ENCODE assay signal across 14 cellular contexts in the genomic region with DNA sequence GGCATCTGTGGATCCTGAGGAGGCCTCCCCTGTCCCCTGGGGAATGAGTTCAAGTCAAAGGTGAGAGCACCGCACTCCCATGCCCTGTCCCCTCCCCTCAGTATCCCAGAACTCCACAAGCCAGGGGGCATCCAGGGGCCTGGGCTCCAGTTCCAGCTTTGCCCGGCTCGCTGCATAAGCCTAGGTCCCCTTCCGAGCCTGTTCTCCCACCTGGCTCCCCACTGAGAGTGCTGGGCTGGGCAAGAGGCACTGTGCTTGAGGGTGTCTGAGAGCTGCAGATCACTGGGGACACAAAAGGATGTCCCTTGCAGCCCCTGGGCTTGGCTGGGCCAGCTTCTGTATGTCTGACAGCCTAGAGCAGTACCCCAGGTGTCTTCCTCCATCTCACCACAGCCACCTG. TPM values are rescaled to one million over a fixed set of nuclear protein-coding genes. Genes with fewer than 3 reads are reported as not detected.
DNase-seq lines count a peak whose midpoint lies in the region; ATAC-seq, FAIRE-seq and TF ChIP-seq lines count a peak whose summit lies in the region.
"Had no signal": no experiment of that assay in that cellular context is flagged by ENCODE, and none has a peak within 500 bp of the region (broad histone marks: within the 10 kb centered on the region; RNA-seq: fewer than 3 reads in every experiment).

No MANE protein-coding gene starts in this region.

- in situ Hi-C loops in K562 (cut with MboI): no loop called here

- POLR2A ChIA-PET in K562 (lab: Yijun Ruan, JAX): interaction anchor here (0.6 to 1.4 kb wide), 6 partner anchors 9 to 108 kb away, joined by 3 to 7 read pairs (median 4); partner anchors contain the start of gene TMED9

- peaks cover 80% of the 10 kb centered on the region for H3K4me1 ChIP-seq in DOHH2 (ENCODE audit: control insufficient read depth, low read length)
- peaks cover 80% of the 10 kb centered on the region for H3K4me1 ChIP-seq in Karpas-422 (ENCODE audit: low read length)
- peaks cover 31 to 65% of the 10 kb centered on the region in 2 experiments for H3K4me1 ChIP-seq in K562 (replicated peaks in 1 of 2; ENCODE audit: control insufficient read depth in 2 of 2, insufficient read depth in 2 of 2, low read length in 2 of 2)

- H3K27ac ChIP-seq in DOHH2 (ENCODE audit: low read depth, low read length) (peak overlapping the region; percentile 11; the same call in 1 of the 2 replicates), Karpas-422 (ENCODE audit: low read length) (peak overlapping the region; percentile 29; the same call in 1 of the 2 replicates), K562 (ENCODE audit: extremely low read depth, low read depth, low read length) (no peak overlapping the region)
- H3K27ac ChIP-seq: GM23248 had no signal

- H3K9ac ChIP-seq in Karpas-422 (ENCODE audit: low read length) (no peak overlapping the region), K562 (ENCODE audit: insufficient read depth in 1 of 2, low read depth in 2 of 2, low read length in 2 of 2) (peak overlapping the region in 1 of 2 experiments; percentile 1; a peak in 2 of 4 replicates)
- H3K9ac ChIP-seq: GM23248 had no signal

- no peak for TF ChIP-seq EP300 in K562 (IDR thresholded peaks at IDR 0.05; ENCODE audit: low read length)

- TF ChIP-seq CTCF in DOHH2 (IDR thresholded peaks at IDR 0.05; ENCODE audit: low read depth, low read length, poor library complexity, severe bottlenecking) (no peak), K562 (IDR thresholded peaks at IDR 0.05 in 2 of 3, conservative IDR thresholded peaks at IDR 0.05 in 1 of 3; ENCODE audit: insufficient read depth in 2 of 3, low read depth in 1 of 3, low read length in 3 of 3) (no peak), GM20000 (IDR thresholded peaks at IDR 0.05; ENCODE audit: extremely low read depth, missing control alignments) (no peak)

- no peaks in the 10 kb centered on the region for H3K9me1 ChIP-seq in K562 (ENCODE audit: control insufficient read depth, insufficient read depth, low read length)

- H3K9me3 ChIP-seq in DOHH2 (ENCODE audit: control insufficient read depth, insufficient read depth, low read length) (no peaks in the 10 kb centered on the region), Karpas-422 (ENCODE audit: low read length) (no peaks in the 10 kb centered on the region), K562 (replicated peaks; ENCODE audit: control insufficient read depth, insufficient read depth, low read depth, low read length) (no peaks in the 10 kb centered on the region)

- H3K27me3 ChIP-seq in DOHH2 (ENCODE audit: control insufficient read depth, low read length): no peaks in the 10 kb centered on the region
- no peaks in the 10 kb centered on the region for H3K27me3 ChIP-seq in Karpas-422 (ENCODE audit: low read length)
- H3K27me3 ChIP-seq in K562 (ENCODE audit: control insufficient read depth in 2 of 2, insufficient read depth in 2 of 2, low read length in 2 of 2): no peaks in the 10 kb centered on the region

- H3K4me2 ChIP-seq in DOHH2 (ENCODE audit: low read length): no peak overlapping the region
- H3K4me2 ChIP-seq in Karpas-422 (ENCODE audit: low read depth, low read length, poor library complexity, severe bottlenecking): no peak overlapping the region
- no peak overlapping the region for H3K4me2 ChIP-seq in K562 (ENCODE audit: insufficient read depth, low read length)

- H3K4me3 ChIP-seq in DOHH2 (ENCODE audit: low read length) (no peak overlapping the region), Karpas-422 (ENCODE audit: low read length) (no peak overlapping the region), K562 (no peak overlapping the region)
- H3K4me3 ChIP-seq: GM23248 had no signal

- TF ChIP-seq POLR2A in K562 (conservative IDR thresholded peaks at IDR 0.05): no peak

- H3K79me2 ChIP-seq in DOHH2 (ENCODE audit: control insufficient read depth, low read length) (peaks cover 38% of the 10 kb centered on the region), Karpas-422 (ENCODE audit: low read length) (peaks cover 28% of the 10 kb centered on the region), K562 (ENCODE audit: control insufficient read depth, insufficient read depth, low read length) (peaks cover 15% of the 10 kb centered on the region; the same call in 2 of the 3 replicates)

- 90% methylated on average over 4 of the region's 4 CpGs for WGBS in K562 (ENCODE audit: insufficient coverage, low coverage, missing lambda C conversion rate)

- TF ChIP-seq RAD21 in K562 (CRISPR knock-in tag; conservative IDR thresholded peaks at IDR 0.05 in 1 of 2, IDR thresholded peaks at IDR 0.05 in 1 of 2): no peak

- H3K36me3 ChIP-seq in DOHH2 (ENCODE audit: control insufficient read depth, low read length) (peaks cover 82% of the 10 kb centered on the region), Karpas-422 (ENCODE audit: insufficient read depth, low read length) (peaks cover 17% of the 10 kb centered on the region), K562 (ENCODE audit: control insufficient read depth, insufficient read depth, low read length) (peaks cover 24% of the 10 kb centered on the region)

- ATAC-seq in K562: no peak
- ATAC-seq in GM21526 (IDR thresholded peaks at IDR 0.05; ENCODE audit: low FRiP score, unreplicated experiment): no peak
- ATAC-seq: HCT116 had no signal

- no peaks in the 10 kb centered on the region for H3K9me2 ChIP-seq in DOHH2 (replicated peaks; ENCODE audit: control insufficient read depth, low read length)
- no peaks in the 10 kb centered on the region for H3K9me2 ChIP-seq in Karpas-422 (replicated peaks; ENCODE audit: insufficient read depth, low read length)

- intact Hi-C loops in K562 (cut with micrococcal nuclease): no loop called here
- intact Hi-C loops in posterior vena cava (cut with DNase I): no loop called here

- H2AFZ ChIP-seq in Karpas-422 (ENCODE audit: low read length): no peak overlapping the region
- H2AFZ ChIP-seq in K562 (ENCODE audit: low read depth, low read length): no peak overlapping the region
- H2AFZ ChIP-seq: GM23248 had no signal

- BruUV-seq in K562 (replicated peaks; lab: Mats Ljungman, UMichigan): no TSS peak

- CTCF ChIA-PET in K562 (lab: Yijun Ruan, JAX; ENCODE audit: low intra/inter-chr PET ratio): no interaction called here

- FAIRE-seq in K562 (lab: Jason Lieb, UNC): no peak
- FAIRE-seq: A204.1, H54 had no signal

- peaks cover 29% of the 10 kb centered on the region for H3F3A ChIP-seq in DOHH2 (ENCODE audit: control insufficient read depth, insufficient read depth)

- no peak for DNase-seq in Karpas-422
- DNase-seq in K562 (ENCODE audit: extremely low read depth in 1 of 4, low spot score in 3 of 4): no peak
- peak; percentile 60 for DNase-seq in posterior vena cava (ENCODE audit: low spot score)
- DNase-seq in NCI-H2196 treated with DMSO at 0.1 percent for 48 hours (lab: John Stamatoyannopoulos, UW; ENCODE audit: unreplicated experiment): no peak
- DNase-seq in GM20000 (ENCODE audit: low spot score): no peak
- DNase-seq: CD4-positive, CD25-positive, alpha-beta regulatory T cell; DMS53; GM23248; KBM-7 had no signal

- H4K20me1 ChIP-seq in DOHH2 (ENCODE audit: control insufficient read depth, insufficient read depth, low read depth, low read length) (peaks cover 8% of the 10 kb centered on the region; the same call in 1 of the 2 replicates), Karpas-422 (ENCODE audit: insufficient read depth, low read depth, low read length) (no peaks in the 10 kb centered on the region), K562 (replicated peaks; ENCODE audit: control insufficient read depth, insufficient read depth, low read length) (no peaks in the 10 kb centered on the region)

RNA-seq across cellular contexts. Expression of gene DOK3, which starts 4.6 kb away (rescaled TPM):
- 138 and 188 TPM in 2 replicates for total RNA-seq in Karpas-422 (2014; rRNA removed; shearing (Covaris generic); ENCODE audit: low replicate concordance)
- 31.3 and 80.0 TPM in 2 replicates for total RNA-seq in K562 (2011; cell fraction: chromatin; rRNA removed; ENCODE audit: low replicate concordance)
- total RNA-seq in K562 (2011; cell fraction: nucleolus; rRNA removed): 40.8 and 45.7 TPM in 2 replicates
- 31.9 and 45.3 TPM in 2 replicates for total RNA-seq in K562 (2011; cell fraction: nucleoplasm; rRNA removed)
- total RNA-seq in K562 (2014; rRNA removed) (9.2 and 11.0 TPM in 2 replicates), K562 (2014; rRNA removed; fragmentation: Illumina TruSeq; extraction: Trizol) (2.0 TPM in 2 replicates), K562 (2015; rRNA removed; fragmentation: Illumina TruSeq; extraction: Trizol) (5.9 and 7.2 TPM in 2 replicates), K562 (2021) (15.7 and 21.1 TPM in 2 replicates), posterior vena cava (10 to 100 TPM in 1 of 2 donors, 1 to 10 TPM in 1; 8.0 to 19.2 TPM)
- polyA plus RNA-seq in K562 (2011; rRNA removed) (8.0 and 16.1 TPM in 2 replicates), K562 (2014; fragmentation: Illumina TruSeq; extraction: Trizol) (10.1 and 12.5 TPM in 2 replicates), K562 (2014; fragmentation: Nextera tagmentation; extraction: Ambion mirVana) (1 to 10 TPM; 1.3 to 1.7 TPM), K562 (2014; rRNA removed) (16.9 and 23.0 TPM in 2 replicates)
- polyA plus RNA-seq in K562 (2011; cell fraction: cytosol; rRNA removed): 15.1 and 21.5 TPM in 2 replicates
- polyA plus RNA-seq in K562 (2011; cell fraction: nucleus; rRNA removed): 70.3 and 111 TPM in 2 replicates
- polyA plus RNA-seq in K562 (2012): 14.5 and 23.5 TPM in 2 replicates
- polyA minus RNA-seq in K562 (2011; rRNA and poly(A)+ RNA removed): 3.9 and 4.1 TPM in 2 replicates
- 7.4 and 11.9 TPM in 2 replicates for polyA minus RNA-seq in K562 (2011; cell fraction: cytosol; rRNA and poly(A)+ RNA removed)
- 18.3 and 19.9 TPM in 2 replicates for polyA minus RNA-seq in K562 (2011; cell fraction: nucleus; rRNA and poly(A)+ RNA removed)

RNA-seq across cellular contexts. Expression of gene PDLIM7, which starts 7.7 kb away (rescaled TPM):
- total RNA-seq in Karpas-422 (2014; rRNA removed; shearing (Covaris generic); ENCODE audit: low replicate concordance): 53.6 and 138 TPM in 2 replicates
- total RNA-seq in K562 (2011; cell fraction: chromatin; rRNA removed; ENCODE audit: low replicate concordance): 145 and 420 TPM in 2 replicates
- total RNA-seq in K562 (2011; cell fraction: nucleolus; rRNA removed): 271 and 275 TPM in 2 replicates
- total RNA-seq in K562 (2011; cell fraction: nucleoplasm; rRNA removed): 200 and 231 TPM in 2 replicates
- total RNA-seq in K562 (2014; rRNA removed): 85.6 and 89.0 TPM in 2 replicates
- 6.4 and 10.4 TPM in 2 replicates for total RNA-seq in K562 (2014; rRNA removed; fragmentation: Illumina TruSeq; extraction: Trizol)
- 32.6 and 38.1 TPM in 2 replicates for total RNA-seq in K562 (2015; rRNA removed; fragmentation: Illumina TruSeq; extraction: Trizol)
- 112 and 124 TPM in 2 replicates for total RNA-seq in K562 (2021)
- polyA plus RNA-seq in K562 (2011; rRNA removed): 34.7 and 66.8 TPM in 2 replicates
- polyA plus RNA-seq in K562 (2011; cell fraction: cytosol; rRNA removed): 40.6 and 105 TPM in 2 replicates
- polyA plus RNA-seq in K562 (2011; cell fraction: nucleus; rRNA removed): 255 and 454 TPM in 2 replicates
- polyA plus RNA-seq in K562 (2012): 79.5 and 127 TPM in 2 replicates
- polyA plus RNA-seq in K562 (2014; fragmentation: Illumina TruSeq; extraction: Trizol): 25.5 and 49.4 TPM in 2 replicates
- 1 to 10 TPM; 2.1 to 4.1 TPM for polyA plus RNA-seq in K562 (2014; fragmentation: Nextera tagmentation; extraction: Ambion mirVana)
- 115 and 119 TPM in 2 replicates for polyA plus RNA-seq in K562 (2014; rRNA removed)
- polyA minus RNA-seq in K562 (2011; rRNA and poly(A)+ RNA removed): 18.4 and 18.7 TPM in 2 replicates
- polyA minus RNA-seq in K562 (2011; cell fraction: cytosol; rRNA and poly(A)+ RNA removed): 39.0 and 41.5 TPM in 2 replicates
- polyA minus RNA-seq in K562 (2011; cell fraction: nucleus; rRNA and poly(A)+ RNA removed): 90.7 and 100 TPM in 2 replicates
- 100 to 1,000 TPM; 448 to 580 TPM for total RNA-seq in posterior vena cava

RNA-seq across cellular contexts. Expression of gene DDX41, which starts 11.7 kb away (rescaled TPM):
- total RNA-seq in Karpas-422 (2014; rRNA removed; shearing (Covaris generic); ENCODE audit: low replicate concordance): 104 and 195 TPM in 2 replicates
- 156 and 392 TPM in 2 replicates for total RNA-seq in K562 (2011; cell fraction: chromatin; rRNA removed; ENCODE audit: low replicate concordance)
- 235 and 242 TPM in 2 replicates for total RNA-seq in K562 (2011; cell fraction: nucleolus; rRNA removed)
- 123 and 170 TPM in 2 replicates for total RNA-seq in K562 (2011; cell fraction: nucleoplasm; rRNA removed)
- total RNA-seq in K562 (2014; rRNA removed): 284 and 396 TPM in 2 replicates
- total RNA-seq in K562 (2014; rRNA removed; fragmentation: Illumina TruSeq; extraction: Trizol): 41.4 and 53.7 TPM in 2 replicates
- 97.1 and 116 TPM in 2 replicates for total RNA-seq in K562 (2015; rRNA removed; fragmentation: Illumina TruSeq; extraction: Trizol)
- total RNA-seq in K562 (2021): 164 and 167 TPM in 2 replicates
- polyA plus RNA-seq in K562 (2011; rRNA removed): 138 and 148 TPM in 2 replicates
- 199 and 327 TPM in 2 replicates for polyA plus RNA-seq in K562 (2011; cell fraction: cytosol; rRNA removed)
- polyA plus RNA-seq in K562 (2011; cell fraction: nucleus; rRNA removed): 545 and 753 TPM in 2 replicates
- 166 and 178 TPM in 2 replicates for polyA plus RNA-seq in K562 (2012)
- 94.9 and 113 TPM in 2 replicates for polyA plus RNA-seq in K562 (2014; fragmentation: Illumina TruSeq; extraction: Trizol)
- 10 to 100 TPM; 38.2 to 60.1 TPM for polyA plus RNA-seq in K562 (2014; fragmentation: Nextera tagmentation; extraction: Ambion mirVana)
- polyA plus RNA-seq in K562 (2014; rRNA removed): 234 and 236 TPM in 2 replicates
- polyA minus RNA-seq in K562 (2011; rRNA and poly(A)+ RNA removed): 143 and 154 TPM in 2 replicates
- polyA minus RNA-seq in K562 (2011; cell fraction: cytosol; rRNA and poly(A)+ RNA removed): 157 and 376 TPM in 2 replicates
- 191 and 218 TPM in 2 replicates for polyA minus RNA-seq in K562 (2011; cell fraction: nucleus; rRNA and poly(A)+ RNA removed)
- total RNA-seq in posterior vena cava: 10 to 100 TPM; 52.1 to 52.6 TPM

RNA-seq across cellular contexts. Expression of gene DBN1, which starts 31.6 kb away (rescaled TPM):
- 29.1 and 72.7 TPM in 2 replicates for total RNA-seq in Karpas-422 (2014; rRNA removed; shearing (Covaris generic); ENCODE audit: low replicate concordance)
- 62.9 and 114 TPM in 2 replicates for total RNA-seq in K562 (2011; cell fraction: chromatin; rRNA removed; ENCODE audit: low replicate concordance)
- 51.0 and 54.6 TPM in 2 replicates for total RNA-seq in K562 (2011; cell fraction: nucleolus; rRNA removed)
- 24.9 and 46.2 TPM in 2 replicates for total RNA-seq in K562 (2011; cell fraction: nucleoplasm; rRNA removed)
- total RNA-seq in K562 (2014; rRNA removed): 72.9 and 87.2 TPM in 2 replicates
- 11.7 and 12.3 TPM in 2 replicates for total RNA-seq in K562 (2014; rRNA removed; fragmentation: Illumina TruSeq; extraction: Trizol)
- 27.9 and 33.0 TPM in 2 replicates for total RNA-seq in K562 (2015; rRNA removed; fragmentation: Illumina TruSeq; extraction: Trizol)
- 78.9 and 84.3 TPM in 2 replicates for total RNA-seq in K562 (2021)
- 34.3 and 44.2 TPM in 2 replicates for polyA plus RNA-seq in K562 (2011; rRNA removed)
- 21.2 and 83.9 TPM in 2 replicates for polyA plus RNA-seq in K562 (2011; cell fraction: cytosol; rRNA removed)
- 142 and 188 TPM in 2 replicates for polyA plus RNA-seq in K562 (2011; cell fraction: nucleus; rRNA removed)
- polyA plus RNA-seq in K562 (2012): 44.7 and 45.1 TPM in 2 replicates
- 22.1 and 54.4 TPM in 2 replicates for polyA plus RNA-seq in K562 (2014; fragmentation: Illumina TruSeq; extraction: Trizol)
- under 1 TPM; 0.25 to 0.34 TPM for polyA plus RNA-seq in K562 (2014; fragmentation: Nextera tagmentation; extraction: Ambion mirVana)
- polyA plus RNA-seq in K562 (2014; rRNA removed): 53.2 and 81.8 TPM in 2 replicates
- polyA minus RNA-seq in K562 (2011; rRNA and poly(A)+ RNA removed): 20.0 and 24.6 TPM in 2 replicates
- polyA minus RNA-seq in K562 (2011; cell fraction: cytosol; rRNA and poly(A)+ RNA removed): 26.6 and 37.0 TPM in 2 replicates
- 30.0 and 61.5 TPM in 2 replicates for polyA minus RNA-seq in K562 (2011; cell fraction: nucleus; rRNA and poly(A)+ RNA removed)
- 100 to 1,000 TPM in 1 of 2 donors, 10 to 100 TPM in 1; 94.9 to 121 TPM for total RNA-seq in posterior vena cava

RNA-seq across cellular contexts. Expression of gene FAM193B, which starts 49.3 kb away (rescaled TPM):
- total RNA-seq in Karpas-422 (2014; rRNA removed; shearing (Covaris generic); ENCODE audit: low replicate concordance): 48.3 and 59.6 TPM in 2 replicates
- total RNA-seq in K562 (2011; cell fraction: chromatin; rRNA removed; ENCODE audit: low replicate concordance): 296 and 489 TPM in 2 replicates
- 300 and 332 TPM in 2 replicates for total RNA-seq in K562 (2011; cell fraction: nucleolus; rRNA removed)
- 230 and 273 TPM in 2 replicates for total RNA-seq in K562 (2011; cell fraction: nucleoplasm; rRNA removed)
- 33.6 and 53.1 TPM in 2 replicates for total RNA-seq in K562 (2014; rRNA removed)
- total RNA-seq in K562 (2014; rRNA removed; fragmentation: Illumina TruSeq; extraction: Trizol): 15.2 and 18.0 TPM in 2 replicates
- total RNA-seq in K562 (2015; rRNA removed; fragmentation: Illumina TruSeq; extraction: Trizol): 31.7 and 37.3 TPM in 2 replicates
- total RNA-seq in K562 (2021): 58.7 and 59.4 TPM in 2 replicates
- 51.5 and 73.5 TPM in 2 replicates for polyA plus RNA-seq in K562 (2011; rRNA removed)
- polyA plus RNA-seq in K562 (2011; cell fraction: cytosol; rRNA removed): 30.7 and 38.5 TPM in 2 replicates
- 492 and 661 TPM in 2 replicates for polyA plus RNA-seq in K562 (2011; cell fraction: nucleus; rRNA removed)
- 52.7 and 87.6 TPM in 2 replicates for polyA plus RNA-seq in K562 (2012)
- 44.1 and 45.0 TPM in 2 replicates for polyA plus RNA-seq in K562 (2014; fragmentation: Illumina TruSeq; extraction: Trizol)
- polyA plus RNA-seq in K562 (2014; fragmentation: Nextera tagmentation; extraction: Ambion mirVana): 1 to 10 TPM; 4.4 to 5.0 TPM
- polyA plus RNA-seq in K562 (2014; rRNA removed): 73.4 and 76.4 TPM in 2 replicates
- 11.0 and 15.0 TPM in 2 replicates for polyA minus RNA-seq in K562 (2011; rRNA and poly(A)+ RNA removed)
- 10.5 and 24.3 TPM in 2 replicates for polyA minus RNA-seq in K562 (2011; cell fraction: cytosol; rRNA and poly(A)+ RNA removed)
- 47.3 and 51.4 TPM in 2 replicates for polyA minus RNA-seq in K562 (2011; cell fraction: nucleus; rRNA and poly(A)+ RNA removed)
- 10 to 100 TPM; 33.6 to 36.5 TPM for total RNA-seq in posterior vena cava
